Comparison of ENCODE assay signal across 24 cellular contexts in the genomic region with DNA sequence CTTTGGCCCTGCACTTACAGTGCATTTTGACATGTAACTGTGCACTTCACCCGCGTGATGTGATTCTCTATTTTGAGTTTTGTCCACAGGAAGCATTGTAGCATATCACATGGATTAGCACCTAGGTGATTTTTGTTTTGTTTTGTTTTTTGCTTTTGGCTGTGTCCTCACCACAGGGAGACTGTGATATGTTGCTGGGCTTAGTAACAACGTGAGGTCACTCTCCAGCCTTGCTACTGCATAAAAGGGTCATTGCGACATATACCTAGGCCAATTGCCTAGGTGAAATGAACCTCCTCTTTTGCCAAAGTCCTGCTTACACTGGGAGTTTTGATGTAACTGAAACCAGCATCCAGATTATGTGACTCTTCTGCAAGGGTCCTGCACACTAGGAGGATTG.
"Had no signal": no experiment of that assay in that cellular context is flagged by ENCODE, and none has a peak within 500 bp of the region (broad histone marks: within the 10 kb centered on the region; RNA-seq: fewer than 3 reads in every experiment).

No MANE protein-coding gene starts in this region.

- ATAC-seq: lower lobe of right lung; naive thymus-derived CD8-positive, alpha-beta T cell; pancreas; stimulated activated memory B cell treated with anti-CD40 and anti-IgM and Interleukin-4, amounts not matched to agents 10 μg/mL and 1 μg/mL and 100 μg/mL, for 72 hours; stimulated activated naive CD8-positive, alpha-beta T cell treated with anti-CD3 and anti-CD28 coated beads, Interleukin-15, amount 100 ng/mL, for 72 hours had no signal

- H3K4me3 ChIP-seq: heart right ventricle, hepatocyte, lower lobe of right lung, pancreas, prostate gland, right lobe of liver, smooth muscle cell, tibial nerve, uterus had no signal

- FAIRE-seq: pancreas had no signal

- DNase-seq: islet precursor cell; lower lobe of right lung; mammary epithelial cell; mesenchymal stem cell; naive thymus-derived CD8-positive, alpha-beta T cell; nucleus accumbens; pancreas; posterior cingulate gyrus; retina; stimulated activated CD4-positive, alpha-beta T cell treated with anti-CD3 and anti-CD28 coated beads, Interleukin-1b, Interleukin-23, amount 100 ng/mL, for 48 hours; stimulated activated CD4-positive, alpha-beta T cell treated with anti-CD3 and anti-CD28 coated beads, Interleukin-2, amount 100 ng/mL, for 48 hours; stimulated activated CD4-positive, alpha-beta T cell treated with anti-CD3 and anti-CD28 coated beads, Interleukin-4, amount 100 ng/mL, for 4 hours; stimulated activated CD8-positive, alpha-beta memory T cell treated with anti-CD3 and anti-CD28 coated beads, Interleukin-4, amount 100 ng/mL, for 48 hours; stimulated activated naive CD4-positive, alpha-beta T cell treated with Interleukin-2 at 50 U/mL for 16 hours; stimulated activated naive CD8-positive, alpha-beta T cell treated with anti-CD3 and anti-CD28 coated beads, Interleukin-15, amount 100 ng/mL, for 72 hours; substantia nigra; uterus had no signal

- H3K36me3 ChIP-seq: heart right ventricle, lower lobe of right lung, pancreas, prostate gland, right lobe of liver, tibial nerve, uterus had no signal

- H3K27ac ChIP-seq: heart right ventricle, hepatocyte, lower lobe of right lung, pancreas, prostate gland, right lobe of liver, tibial nerve, uterus had no signal

- H3K27me3 ChIP-seq: heart right ventricle, hepatocyte, pancreas, right lobe of liver, tibial nerve, uterus had no signal

- H3K4me1 ChIP-seq: heart right ventricle, lower lobe of right lung, pancreas, prostate gland, right lobe of liver, tibial nerve, uterus had no signal

- H3K9me3 ChIP-seq: heart right ventricle, lower lobe of right lung, pancreas, prostate gland, right lobe of liver, tibial nerve, uterus had no signal
